In genomic region chr10:16816142-16816541, GRCh38 we compare ENCODE assay signal across 7 cellular contexts. TPM values are rescaled to one million over a fixed set of nuclear protein-coding genes. Genes with fewer than 3 reads are reported as not detected.
DNase-seq lines count a peak whose midpoint lies in the region; ATAC-seq lines count a peak whose summit lies in the region.

No MANE protein-coding gene starts in this region.

- H3K9me3 ChIP-seq in GM23248 (ENCODE audit: low read depth): no peaks in the 10 kb centered on the region

- no peaks in the 10 kb centered on the region for H3K36me3 ChIP-seq in GM23248 (ENCODE audit: low read depth)

- 51 to 64% methylated on average over 3 of the region's 3 CpGs for WGBS in GM23248 (ENCODE audit: low coverage in 1 of 2, low lambda C conversion rate in 2 of 2, missing lambda C conversion rate in 2 of 2), 2 experiments

- ATAC-seq in GM18520 (IDR thresholded peaks at IDR 0.05; ENCODE audit: unreplicated experiment): no peak
- no peak for ATAC-seq in GM21390 (IDR thresholded peaks at IDR 0.05; ENCODE audit: unreplicated experiment)

- H3K9me2 ChIP-seq in GM23248 (ENCODE audit: insufficient read depth): no peaks in the 10 kb centered on the region

- DNase-seq in GM23248: peak; percentile 45
- DNase-seq in RPMI8226: peak; percentile 37
- peak; percentile 9 for DNase-seq in fibroblast of peridontal ligament (ENCODE audit: extremely low read depth)
- DNase-seq in activated gamma-delta T cell (lab: John Stamatoyannopoulos, UW): no peak

- H4K20me1 ChIP-seq in GM23248 (ENCODE audit: insufficient read depth): no peaks in the 10 kb centered on the region

- H3K4me3 ChIP-seq in GM23248 (peak overlapping the region; percentile 99), skin epidermis (peak overlapping the region in 5 of 7 experiments; percentile 52 to 81 (median 69))

- peaks cover 58% of the 10 kb centered on the region for H3K79me2 ChIP-seq in GM23248 (ENCODE audit: insufficient read depth)

- in situ Hi-C loops in GM23248 (cut with MboI): no loop called here

- H3K4me1 ChIP-seq in GM23248 (ENCODE audit: insufficient read depth): peaks cover 20% of the 10 kb centered on the region

- peak overlapping the region; percentile 81 for H3K27ac ChIP-seq in GM23248
- peak overlapping the region in 1 of 21 experiments; percentile 83 for H3K27ac ChIP-seq in skin epidermis

- no peak overlapping the region for H2AFZ ChIP-seq in GM23248

- H3F3A ChIP-seq in GM23248 (ENCODE audit: insufficient read depth): peaks cover 14% of the 10 kb centered on the region

- H3K27me3 ChIP-seq in GM23248 (replicated peaks; ENCODE audit: insufficient read depth): no peaks in the 10 kb centered on the region

- peak overlapping the region; percentile 99 for H3K4me2 ChIP-seq in GM23248 (ENCODE audit: unreplicated experiment)

- peak overlapping the region; percentile 86 for H3K9ac ChIP-seq in GM23248

RNA-seq across cellular contexts. Expression of gene RSU1, which starts 1.1 kb away (rescaled TPM):
- 104 and 109 TPM in 2 replicates for total RNA-seq in GM23248 (2014; rRNA removed; shearing (Covaris generic))
- 236 and 252 TPM in 2 replicates for polyA plus RNA-seq in GM23248 (2016; fragmentation: Nextera tagmentation; extraction: Ambion mirVana)
